14 cellular contexts compared by ENCODE assay signal in the genomic region with DNA sequence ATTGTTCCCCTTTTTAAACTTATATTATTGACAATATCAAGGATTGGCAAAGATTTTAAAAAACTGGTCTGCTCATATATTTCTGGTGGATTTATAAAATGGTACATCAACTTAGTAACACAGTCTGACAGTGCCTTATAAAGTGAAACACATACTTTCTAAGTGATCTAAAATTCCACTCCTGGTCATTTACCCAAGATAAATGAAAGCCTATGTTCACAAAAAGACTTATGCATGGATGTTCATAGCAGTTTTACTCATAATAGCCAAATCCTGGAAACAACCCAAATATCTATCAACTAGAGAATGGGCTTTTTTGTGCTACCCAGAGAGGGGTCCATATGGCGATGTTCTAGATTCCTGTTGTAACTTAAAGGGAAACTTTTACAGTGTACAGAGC.
DNase-seq lines count a peak whose midpoint lies in the region.
"Had no signal": no experiment of that assay in that cellular context is flagged by ENCODE, and none has a peak within 500 bp of the region (broad histone marks: within the 10 kb centered on the region; RNA-seq: fewer than 3 reads in every experiment).

No MANE protein-coding gene starts in this region.

- peak; percentile 52 to 85 for DNase-seq in NCI-H446 (lab: John Stamatoyannopoulos, UW)
- DNase-seq in NCI-H446 treated with DMSO at 0.1 percent for 48 hours (lab: John Stamatoyannopoulos, UW) = peak; percentile 89
- DNase-seq in fibroblast of peridontal ligament (ENCODE audit: extremely low read depth) = peak; percentile 25
- DNase-seq in occipital lobe (lab: John Stamatoyannopoulos, UW) = no peak
- DNase-seq in globus pallidus (ENCODE audit: low spot score) = no peak
- no peak for DNase-seq in cerebellar nuclear complex (lab: John Stamatoyannopoulos, UW)
- DNase-seq: 8988T; AML-193; Caco-2; Calu3; CD4-positive, alpha-beta T cell; CD8-positive, alpha-beta T cell; DMS79 treated with DMSO at 0.1 percent for 48 hours; GF-D8 had no signal

Comparison
In these comparisons a context has a peak if more than half of its experiments do, and no peak if none do; other contexts are left out.
1. DNase-seq: peak in NCI-H446 (2 of 2), NCI-H446 treated with DMSO at 0.1 percent for 48 hours (single experiment) and fibroblast of peridontal ligament (single experiment); none in occipital lobe (single experiment), globus pallidus (single experiment) and cerebellar nuclear complex (0 of 2).